In the genomic region with DNA sequence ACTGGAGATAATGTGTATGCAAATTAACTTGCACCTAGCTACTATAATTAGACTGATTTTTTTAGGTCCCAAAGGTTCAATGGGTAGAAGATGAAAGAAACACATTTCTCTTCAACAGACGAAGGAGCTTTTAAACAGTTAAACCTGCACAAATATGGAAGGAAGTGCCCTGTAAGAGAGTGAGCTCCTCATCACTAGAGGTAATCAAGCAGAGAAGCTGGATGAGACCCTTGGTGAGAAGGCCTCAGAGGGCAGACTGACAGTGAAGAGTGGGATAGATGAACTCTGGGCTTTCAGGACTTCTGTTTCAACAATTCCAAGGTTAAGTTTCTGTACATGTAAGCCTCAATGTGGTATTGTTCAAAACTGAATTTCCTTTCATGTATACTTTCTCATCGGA, we compare ENCODE assay signal across 17 cellular contexts. TPM values are rescaled to one million over a fixed set of nuclear protein-coding genes. Genes with fewer than 3 reads are reported as not detected.
"Had no signal": no experiment of that assay in that cellular context is flagged by ENCODE, and none has a peak within 500 bp of the region (broad histone marks: within the 10 kb centered on the region; RNA-seq: fewer than 3 reads in every experiment).

No MANE protein-coding gene starts in this region.

- H3K9me3 ChIP-seq: neutrophil had no signal

- H3K27ac ChIP-seq: neutrophil had no signal

- H3K4me1 Mint-ChIP-seq: natural killer cell had no signal

- DNase-seq: activated naive CD4-positive, alpha-beta T cell treated with Interleukin-2 at 50 U/mL for 16 hours; activated T-cell treated with anti-CD3 and anti-CD28 coated beads for 4 hours; caudate nucleus; cortex of kidney; effector CD8-positive, alpha-beta T cell; foreskin fibroblast; mesendoderm; natural killer cell; retina; stimulated activated naive CD8-positive, alpha-beta T cell treated with anti-CD3 and anti-CD28 coated beads, Interleukin-15, Interleukin-2, amounts not matched to agents 100 U/mL and 50 U/mL, for 24 hours; SW 1271 had no signal

- H3K36me3 Mint-ChIP-seq: natural killer cell had no signal

- H3K4me3 Mint-ChIP-seq: natural killer cell; T-helper 2 cell treated with Interferon-gamma antibody and Interleukin-4, amounts not matched to agents 5 μg/mL and 100 μg/mL, for 36 hours had no signal

- H3K36me3 ChIP-seq: neutrophil had no signal

- H3K9me3 Mint-ChIP-seq: natural killer cell; T-helper 2 cell treated with Interferon-gamma antibody and Interleukin-4, amounts not matched to agents 5 μg/mL and 100 μg/mL, for 36 hours had no signal

- FAIRE-seq: astrocyte, endothelial cell of umbilical vein had no signal

- ATAC-seq: activated CD4-positive, CD25-positive, alpha-beta regulatory T cell treated with anti-CD3 and anti-CD28 coated beads, Interleukin-2, amount 50 U/mL, for 24 hours; natural killer cell; stimulated activated naive CD8-positive, alpha-beta T cell treated with anti-CD3 and anti-CD28 coated beads, Interleukin-15, Interleukin-2, amounts not matched to agents 100 U/mL and 50 U/mL, for 24 hours had no signal

- H3K4me2 ChIP-seq: smooth muscle cell had no signal

- H3K4me3 ChIP-seq: smooth muscle cell had no signal

- H3K27ac Mint-ChIP-seq: natural killer cell; T-helper 2 cell treated with Interferon-gamma antibody and Interleukin-4, amounts not matched to agents 5 μg/mL and 100 μg/mL, for 36 hours had no signal

RNA-seq across cellular contexts. Expression of a gene that starts 23.2 kb away (rescaled TPM):
- total RNA-seq: endothelial cell of umbilical vein, natural killer cell had no signal
